In genomic region chr2:157788201-157788600, GRCh38 we compare ENCODE assay signal across 1 cellular context.
TF ChIP-seq lines count a peak whose summit lies in the region.

No MANE protein-coding gene starts in this region.

TF ChIP-seq in K562, 482 proteins besides CTCF, POLR2A, EP300 and RAD21 (continued from another document):
- TF ChIP-seq MBD1 (CRISPR knock-in tag; IDR thresholded peaks at IDR 0.05) (no peak), TCF7L2 (IDR thresholded peaks at IDR 0.05; ENCODE audit: low read depth, low read length) (no peak), TSC22D4 (tag; IDR thresholded peaks at IDR 0.05) (no peak), ZNF785 (CRISPR knock-in tag; IDR thresholded peaks at IDR 0.05) (no peak), ZMIZ1 (IDR thresholded peaks at IDR 0.05; ENCODE audit: low read depth in 2 of 2, low read length in 2 of 2) (no peak), VEZF1 (CRISPR knock-in tag; IDR thresholded peaks at IDR 0.05) (no peak), FOXA1 (IDR thresholded peaks at IDR 0.05; ENCODE audit: borderline replicate concordance) (no peak), ZNF12 (CRISPR knock-in tag; IDR thresholded peaks at IDR 0.05) (no peak), ATF6 (CRISPR knock-in tag; IDR thresholded peaks at IDR 0.05) (no peak)
- TF ChIP-seq, protein P1, sequence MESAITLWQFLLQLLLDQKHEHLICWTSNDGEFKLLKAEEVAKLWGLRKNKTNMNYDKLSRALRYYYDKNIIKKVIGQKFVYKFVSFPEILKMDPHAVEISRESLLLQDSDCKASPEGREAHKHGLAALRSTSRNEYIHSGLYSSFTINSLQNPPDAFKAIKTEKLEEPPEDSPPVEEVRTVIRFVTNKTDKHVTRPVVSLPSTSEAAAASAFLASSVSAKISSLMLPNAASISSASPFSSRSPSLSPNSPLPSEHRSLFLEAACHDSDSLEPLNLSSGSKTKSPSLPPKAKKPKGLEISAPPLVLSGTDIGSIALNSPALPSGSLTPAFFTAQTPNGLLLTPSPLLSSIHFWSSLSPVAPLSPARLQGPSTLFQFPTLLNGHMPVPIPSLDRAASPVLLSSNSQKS (CRISPR knock-in tag; IDR thresholded peaks at IDR 0.05): no peak
